Comparison of ENCODE assay signal across 16 cellular contexts in the genomic region with DNA sequence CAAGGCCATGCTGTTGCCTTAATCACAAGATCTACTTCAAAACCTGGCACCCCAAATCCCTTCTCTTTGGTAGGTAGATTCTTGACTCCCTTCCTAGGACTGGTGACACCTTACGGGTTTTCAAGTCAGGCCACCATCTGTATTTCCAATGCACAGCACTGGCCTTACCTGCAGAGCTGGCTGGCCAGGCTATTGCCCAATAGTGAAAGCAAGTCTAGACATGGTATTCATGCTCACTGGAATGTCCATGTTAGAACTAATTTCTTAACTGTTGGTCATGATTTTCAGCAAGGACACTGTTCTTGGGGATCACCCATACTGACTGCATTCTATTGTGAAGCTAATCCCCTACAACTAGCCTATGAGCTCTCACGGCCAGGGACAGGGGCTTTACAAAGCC.
DNase-seq lines count a peak whose midpoint lies in the region; ATAC-seq, FAIRE-seq and TF ChIP-seq lines count a peak whose summit lies in the region.
"Had no signal": no experiment of that assay in that cellular context is flagged by ENCODE, and none has a peak within 500 bp of the region (broad histone marks: within the 10 kb centered on the region; RNA-seq: fewer than 3 reads in every experiment).

No MANE protein-coding gene starts in this region.

- no peak overlapping the region for H3K14ac ChIP-seq in neuronal stem cell (ENCODE audit: low read length)

- no peak overlapping the region for H2BK12ac ChIP-seq in neuronal stem cell (ENCODE audit: low read length)

- H3K4me2 ChIP-seq in HepG2 (ENCODE audit: low read depth, low read length): no peak overlapping the region
- H3K4me2 ChIP-seq in neuronal stem cell (ENCODE audit: insufficient read depth, low read length, poor library complexity, severe bottlenecking): no peak overlapping the region
- H3K4me2 ChIP-seq: BLaER1 had no signal

- no peak overlapping the region for H3K23ac ChIP-seq in neuronal stem cell (ENCODE audit: low read depth, low read length, poor library complexity)

- H3K9ac ChIP-seq in HepG2 (ENCODE audit: insufficient read depth, low read depth, low read length) (no peak overlapping the region), neuronal stem cell (ENCODE audit: low read depth, low read length, poor library complexity) (no peak overlapping the region)
- H3K9ac ChIP-seq: BLaER1 had no signal

- 0 out of 5 replicates have a peak, but pooled peaks cover 2 to 10% of the 10 kb centered on the region in 2 experiments for H3K27me3 ChIP-seq in HepG2 (ENCODE audit: control insufficient read depth in 1 of 2, insufficient read depth in 2 of 2, low read length in 2 of 2)
- H3K27me3 ChIP-seq in right lobe of liver: no peaks in the 10 kb centered on the region
- H3K27me3 ChIP-seq in neuronal stem cell (ENCODE audit: control insufficient read depth in 3 of 3, insufficient read depth in 3 of 3, low read depth in 1 of 3, low read length in 3 of 3): no peaks in the 10 kb centered on the region
- H3K27me3 ChIP-seq: BLaER1 had no signal

- CTCF ChIA-PET in HepG2 (lab: Yijun Ruan, JAX; ENCODE audit: low intra/inter-chr PET ratio, low total read pairs): no interaction called here

- no peaks in the 10 kb centered on the region for H3K79me2 ChIP-seq in HepG2 (ENCODE audit: insufficient read depth, low read length)

- no peak for FAIRE-seq in HepG2 (lab: Jason Lieb, UNC)
- FAIRE-seq: GM18507, HTR-8/SVneo had no signal

- no peak for TF ChIP-seq EP300 in HepG2 (IDR thresholded peaks at IDR 0.05; ENCODE audit: low read depth in 2 of 2, low read length in 2 of 2)
- no peak for TF ChIP-seq EP300 in HepG2 (CRISPR knock-in tag; IDR thresholded peaks at IDR 0.05; ENCODE audit: borderline replicate concordance)

- H2AFZ ChIP-seq in HepG2 (ENCODE audit: low read length) (no peak overlapping the region), neuronal stem cell (ENCODE audit: low read length) (no peak overlapping the region)

- H3K4me1 ChIP-seq in HepG2 (ENCODE audit: insufficient read depth, low read length) (no peaks in the 10 kb centered on the region), right lobe of liver (no peaks in the 10 kb centered on the region), neuronal stem cell (ENCODE audit: control insufficient read depth in 2 of 2, insufficient read depth in 1 of 2, low read depth in 1 of 2, low read length in 2 of 2) (peaks cover 0 to 8% of the 10 kb centered on the region in 2 donors)
- H3K4me1 ChIP-seq: BLaER1 had no signal

- 29% methylated on average over 2 of the region's 2 CpGs for whole genome bisulfite sequencing in HepG2 (ENCODE audit: low lambda C conversion rate)
- WGBS in right lobe of liver (ENCODE audit: insufficient coverage, low coverage, low lambda C conversion rate, missing lambda C conversion rate): 76% methylated on average over 2 of the region's 2 CpGs
- WGBS in neuronal stem cell (ENCODE audit: extremely low coverage in 2 of 2, insufficient read length in 2 of 2, insufficient replicate concordance in 1 of 2), 2 donors: no CpG with 5 or more reads among the region's 2 CpGs

- no peak overlapping the region for H4K91ac ChIP-seq in neuronal stem cell (ENCODE audit: low read depth, low read length, poor library complexity)

- no peak for TF ChIP-seq POLR2A in HepG2 (IDR thresholded peaks at IDR 0.05; ENCODE audit: insufficient read depth in 1 of 2, low read depth in 2 of 2, low read length in 2 of 2)
- TF ChIP-seq POLR2A in right lobe of liver (IDR thresholded peaks at IDR 0.05): no peak

- POLR2A ChIA-PET in HepG2 (lab: Yijun Ruan, JAX): no interaction called here

- H3K4ac ChIP-seq in neuronal stem cell (ENCODE audit: low read length): no peak overlapping the region

- no TSS peak for BruUV-seq in HepG2 (replicated peaks; lab: Mats Ljungman, UMichigan)

- no peak for DNase-seq in HepG2 (ENCODE audit: low spot score)
- no peak for DNase-seq in right lobe of liver
- no peak for DNase-seq in neuronal stem cell (ENCODE audit: low spot score)
- DNase-seq in H4 (ENCODE audit: low spot score): no peak
- DNase-seq in T1000 (lab: John Stamatoyannopoulos, UW): no peak
- no peak for DNase-seq in COR-L47 (lab: John Stamatoyannopoulos, UW)
- DNase-seq: 8988T, AML-193, Calu3, DMS 273 treated with DMSO at 0.1 percent for 48 hours, H9 had no signal

- H3K79me1 ChIP-seq in neuronal stem cell (ENCODE audit: low read depth, low read length): no peaks in the 10 kb centered on the region

- H2BK15ac ChIP-seq in neuronal stem cell (ENCODE audit: low read length): no peak overlapping the region

- no peak overlapping the region for H2BK120ac ChIP-seq in neuronal stem cell (ENCODE audit: low read depth, low read length)

- no peak overlapping the region for H2BK5ac ChIP-seq in neuronal stem cell (ENCODE audit: low read length)

- H3K27ac ChIP-seq in HepG2 (ENCODE audit: extremely low read length, insufficient read depth, low read length): no peak overlapping the region
- H3K27ac ChIP-seq in right lobe of liver: no peak overlapping the region
- H3K27ac ChIP-seq in neuronal stem cell (replicated peaks; ENCODE audit: low read length): peak overlapping the region; percentile 17
- H3K27ac ChIP-seq: BLaER1 had no signal

- H3K4me3 ChIP-seq in HepG2 (replicated peaks in 1 of 3; ENCODE audit: insufficient read depth in 1 of 3, low read depth in 2 of 3, low read length in 3 of 3) (no peak overlapping the region), right lobe of liver (no peak overlapping the region), neuronal stem cell (ENCODE audit: low read length in 2 of 2) (no peak overlapping the region)
- H3K4me3 ChIP-seq: BLaER1 had no signal

- TF ChIP-seq CTCF in HepG2 (CRISPR knock-in tag; IDR thresholded peaks at IDR 0.05) (no peak), right lobe of liver (IDR thresholded peaks at IDR 0.05) (no peak)

- in situ Hi-C loops in HepG2 (cut with HindIII; ENCODE audit: extremely low pct_ligation_motif_present, low pct_unique_long_range_greater_than_20kb): no loop called here

- H3K18ac ChIP-seq in neuronal stem cell (ENCODE audit: low read length): no peak overlapping the region

- H4K8ac ChIP-seq in neuronal stem cell (ENCODE audit: low read depth, low read length): no peak overlapping the region

- no peaks in the 10 kb centered on the region for H4K20me1 ChIP-seq in HepG2 (ENCODE audit: insufficient read depth, low read length)
- H4K20me1 ChIP-seq: BLaER1 had no signal

- TF ChIP-seq RAD21 in HepG2 (CRISPR knock-in tag; IDR thresholded peaks at IDR 0.05): no peak

- H3K9me3 ChIP-seq in HepG2 (ENCODE audit: low read length) (peaks cover 5% of the 10 kb centered on the region; the same call in 1 of the 2 replicates), right lobe of liver (no peaks in the 10 kb centered on the region), neuronal stem cell (replicated peaks in 1 of 2; ENCODE audit: control insufficient read depth in 2 of 2, insufficient read depth in 1 of 2, low read depth in 1 of 2, low read length in 2 of 2) (peaks cover 0 to 6% of the 10 kb centered on the region in 2 donors)

- H3K36me3 ChIP-seq in HepG2 (replicated peaks in 1 of 2; ENCODE audit: control insufficient read depth in 1 of 2, insufficient read depth in 2 of 2, low read length in 2 of 2) (no peaks in the 10 kb centered on the region), right lobe of liver (no peaks in the 10 kb centered on the region), neuronal stem cell (replicated peaks in 1 of 2; ENCODE audit: control insufficient read depth in 2 of 2, insufficient read depth in 2 of 2, low read length in 2 of 2) (no peaks in the 10 kb centered on the region)
- H3K36me3 ChIP-seq: BLaER1 had no signal

- H2AK5ac ChIP-seq in neuronal stem cell (ENCODE audit: low read depth, low read length): no peak overlapping the region

- ATAC-seq in HepG2 (no peak), right lobe of liver (no peak), esophagus mucosa (peak; percentile 95), HG03342 (IDR thresholded peaks at IDR 0.05; ENCODE audit: unreplicated experiment) (no peak)

- intact Hi-C loops in HepG2 (cut with micrococcal nuclease; ENCODE audit: unreplicated experiment): no loop called here
- intact Hi-C loops in right lobe of liver (cut with DNase I): no loop called here

TF ChIP-seq in HepG2, 621 proteins besides CTCF, POLR2A, EP300 and RAD21:
- TF ChIP-seq, protein P1, sequence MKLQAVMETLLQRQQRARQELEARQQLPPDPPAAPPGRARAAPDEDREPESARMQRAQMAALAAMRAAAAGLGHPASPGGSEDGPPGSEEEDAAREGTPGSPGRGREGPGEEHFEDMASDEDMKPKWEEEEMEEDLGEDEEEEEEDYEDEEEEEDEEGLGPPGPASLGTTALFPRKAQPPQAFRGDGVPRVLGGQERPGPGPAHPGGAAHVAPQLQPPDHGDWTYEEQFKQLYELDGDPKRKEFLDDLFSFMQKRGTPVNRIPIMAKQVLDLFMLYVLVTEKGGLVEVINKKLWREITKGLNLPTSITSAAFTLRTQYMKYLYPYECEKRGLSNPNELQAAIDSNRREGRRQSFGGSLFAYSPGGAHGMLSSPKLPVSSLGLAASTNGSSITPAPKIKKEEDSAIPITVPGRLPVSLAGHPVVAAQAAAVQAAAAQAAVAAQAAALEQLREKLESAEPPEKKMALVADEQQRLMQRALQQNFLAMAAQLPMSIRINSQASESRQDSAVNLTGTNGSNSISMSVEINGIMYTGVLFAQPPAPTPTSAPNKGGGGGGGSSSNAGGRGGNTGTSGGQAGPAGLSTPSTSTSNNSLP (IDR thresholded peaks at IDR 0.05; ENCODE audit: low read depth, low read length): no peak
- TF ChIP-seq, protein P2, sequence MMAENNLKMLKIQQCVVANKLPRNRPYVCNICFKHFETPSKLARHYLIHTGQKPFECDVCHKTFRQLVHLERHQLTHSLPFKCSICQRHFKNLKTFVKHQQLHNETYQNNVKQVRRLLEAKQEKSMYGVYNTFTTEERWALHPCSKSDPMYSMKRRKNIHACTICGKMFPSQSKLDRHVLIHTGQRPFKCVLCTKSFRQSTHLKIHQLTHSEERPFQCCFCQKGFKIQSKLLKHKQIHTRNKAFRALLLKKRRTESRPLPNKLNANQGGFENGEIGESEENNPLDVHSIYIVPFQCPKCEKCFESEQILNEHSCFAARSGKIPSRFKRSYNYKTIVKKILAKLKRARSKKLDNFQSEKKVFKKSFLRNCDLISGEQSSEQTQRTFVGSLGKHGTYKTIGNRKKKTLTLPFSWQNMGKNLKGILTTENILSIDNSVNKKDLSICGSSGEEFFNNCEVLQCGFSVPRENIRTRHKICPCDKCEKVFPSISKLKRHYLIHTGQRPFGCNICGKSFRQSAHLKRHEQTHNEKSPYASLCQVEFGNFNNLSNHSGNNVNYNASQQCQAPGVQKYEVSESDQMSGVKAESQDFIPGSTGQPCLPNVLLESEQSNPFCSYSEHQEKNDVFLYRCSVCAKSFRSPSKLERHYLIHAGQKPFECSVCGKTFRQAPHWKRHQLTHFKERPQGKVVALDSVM (CRISPR knock-in tag; IDR thresholded peaks at IDR 0.05): no peak
- peak; percentile 71; the same call in 1 of the 2 replicates for TF ChIP-seq CEBPB (IDR thresholded peaks at IDR 0.05; ENCODE audit: borderline replicate concordance, low read depth, low read length)
